In genomic region chr2:238263204-238264071, GRCh38 we compare ENCODE assay signal across 9 cellular contexts. TPM values are rescaled to one million over a fixed set of nuclear protein-coding genes. Genes with fewer than 3 reads are reported as not detected.
DNase-seq lines count a peak whose midpoint lies in the region; ATAC-seq and TF ChIP-seq lines count a peak whose summit lies in the region.
"Had no signal": no experiment of that assay in that cellular context is flagged by ENCODE, and none has a peak within 500 bp of the region (broad histone marks: within the 10 kb centered on the region; RNA-seq: fewer than 3 reads in every experiment).

No MANE protein-coding gene starts in this region.

- H3K4me3 Mint-ChIP-seq in activated naive CD8-positive, alpha-beta T cell treated with anti-CD3 and anti-CD28 coated beads for 36 hours, result no peak overlapping the region

- no peak overlapping the region for H3K4me3 ChIP-seq in upper lobe of right lung
- H3K4me3 ChIP-seq: skin epidermis had no signal

- no peaks in the 10 kb centered on the region for H3K9me3 ChIP-seq in upper lobe of right lung

- H3K4me1 Mint-ChIP-seq in activated naive CD8-positive, alpha-beta T cell treated with anti-CD3 and anti-CD28 coated beads for 36 hours, result peaks cover 5% of the 10 kb centered on the region

- H3K27ac ChIP-seq in upper lobe of right lung, result peak overlapping the region; percentile 51

- peaks cover 25% of the 10 kb centered on the region for H3K36me3 Mint-ChIP-seq in activated naive CD8-positive, alpha-beta T cell treated with anti-CD3 and anti-CD28 coated beads for 36 hours

- DNase-seq in GDM1 (lab: John Stamatoyannopoulos, UW) (peak; percentile 73), M059J (ENCODE audit: low read depth) (peak; percentile 82), glomerular visceral epithelial cell (ENCODE audit: extremely low spot score) (peak; percentile 94), pons (ENCODE audit: low spot score) (peak; percentile 96), upper lobe of right lung (peak; percentile 94)
- peak; percentile 63 for DNase-seq in activated naive CD8-positive, alpha-beta T cell treated with anti-CD3 and anti-CD28 coated beads for 36 hours

- H3K27me3 Mint-ChIP-seq in activated naive CD8-positive, alpha-beta T cell treated with anti-CD3 and anti-CD28 coated beads for 36 hours, result no peaks in the 10 kb centered on the region

- peak; percentile 78 for TF ChIP-seq CTCF in upper lobe of right lung (IDR thresholded peaks at IDR 0.05)

- peaks cover 37% of the 10 kb centered on the region for H3K36me3 ChIP-seq in upper lobe of right lung

- H3K27ac Mint-ChIP-seq in activated naive CD8-positive, alpha-beta T cell treated with anti-CD3 and anti-CD28 coated beads for 36 hours, result peak overlapping the region; percentile 21

- intact Hi-C loops in upper lobe of right lung (cut with DNase I), result no loop called here

- ATAC-seq in SK-N-SH treated with all-trans-retinoic acid at 6 μM for 48 hours, result peak; percentile 96
- ATAC-seq in upper lobe of right lung, result peak; percentile 90
- no peak for ATAC-seq in HG02938 (IDR thresholded peaks at IDR 0.05; ENCODE audit: unreplicated experiment)

- no peaks in the 10 kb centered on the region for H3K27me3 ChIP-seq in upper lobe of right lung

- H3K4me1 ChIP-seq in upper lobe of right lung, result peaks cover 23% of the 10 kb centered on the region

- no peaks in the 10 kb centered on the region for H3K9me3 Mint-ChIP-seq in activated naive CD8-positive, alpha-beta T cell treated with anti-CD3 and anti-CD28 coated beads for 36 hours

TF ChIP-seq in SK-N-SH treated with all-trans-retinoic acid at 6 μM for 48 hours, 23 proteins besides CTCF, POLR2A, EP300 and RAD21:
- no peak for TF ChIP-seq ZFP3 (CRISPR knock-in tag; IDR thresholded peaks at IDR 0.05)
- TF ChIP-seq RARB (CRISPR knock-in tag; IDR thresholded peaks at IDR 0.05), result no peak
- TF ChIP-seq BACH2 (CRISPR knock-in tag; IDR thresholded peaks at IDR 0.05; ENCODE audit: borderline replicate concordance), result no peak
- TF ChIP-seq ZFP30 (CRISPR knock-in tag; IDR thresholded peaks at IDR 0.05), result no peak
- TF ChIP-seq CSDC2 (CRISPR knock-in tag; IDR thresholded peaks at IDR 0.05), result no peak
- TF ChIP-seq OSR1 (CRISPR knock-in tag; IDR thresholded peaks at IDR 0.05), result no peak
- TF ChIP-seq ESRRG (CRISPR knock-in tag; IDR thresholded peaks at IDR 0.05), result no peak
- TF ChIP-seq SNAI2 (CRISPR knock-in tag; IDR thresholded peaks at IDR 0.05), result no peak
- no peak for TF ChIP-seq ISL1 (CRISPR knock-in tag; IDR thresholded peaks at IDR 0.05)
- TF ChIP-seq TSHZ2 (CRISPR knock-in tag; IDR thresholded peaks at IDR 0.05), result no peak
- no peak for TF ChIP-seq PPARA (CRISPR knock-in tag; IDR thresholded peaks at IDR 0.05; ENCODE audit: borderline replicate concordance)
- TF ChIP-seq ZNF70 (CRISPR knock-in tag; IDR thresholded peaks at IDR 0.05), result no peak
- TF ChIP-seq, protein P1, sequence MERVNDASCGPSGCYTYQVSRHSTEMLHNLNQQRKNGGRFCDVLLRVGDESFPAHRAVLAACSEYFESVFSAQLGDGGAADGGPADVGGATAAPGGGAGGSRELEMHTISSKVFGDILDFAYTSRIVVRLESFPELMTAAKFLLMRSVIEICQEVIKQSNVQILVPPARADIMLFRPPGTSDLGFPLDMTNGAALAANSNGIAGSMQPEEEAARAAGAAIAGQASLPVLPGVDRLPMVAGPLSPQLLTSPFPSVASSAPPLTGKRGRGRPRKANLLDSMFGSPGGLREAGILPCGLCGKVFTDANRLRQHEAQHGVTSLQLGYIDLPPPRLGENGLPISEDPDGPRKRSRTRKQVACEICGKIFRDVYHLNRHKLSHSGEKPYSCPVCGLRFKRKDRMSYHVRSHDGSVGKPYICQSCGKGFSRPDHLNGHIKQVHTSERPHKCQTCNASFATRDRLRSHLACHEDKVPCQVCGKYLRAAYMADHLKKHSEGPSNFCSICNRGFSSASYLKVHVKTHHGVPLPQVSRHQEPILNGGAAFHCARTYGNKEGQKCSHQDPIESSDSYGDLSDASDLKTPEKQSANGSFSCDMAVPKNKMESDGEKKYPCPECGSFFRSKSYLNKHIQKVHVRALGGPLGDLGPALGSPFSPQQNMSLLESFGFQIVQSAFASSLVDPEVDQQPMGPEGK (CRISPR knock-in tag; IDR thresholded peaks at IDR 0.05; ENCODE audit: borderline replicate concordance), result no peak
- no peak for TF ChIP-seq ZNF8 (CRISPR knock-in tag; IDR thresholded peaks at IDR 0.05)
- TF ChIP-seq POU6F1 (CRISPR knock-in tag; IDR thresholded peaks at IDR 0.05; ENCODE audit: borderline replicate concordance, low read depth), result no peak
- TF ChIP-seq CREB5 (CRISPR knock-in tag; IDR thresholded peaks at IDR 0.05; ENCODE audit: low read depth), result no peak
- TF ChIP-seq TOX (CRISPR knock-in tag; IDR thresholded peaks at IDR 0.05; ENCODE audit: borderline replicate concordance), result no peak
- no peak for TF ChIP-seq GLIS3 (CRISPR knock-in tag; IDR thresholded peaks at IDR 0.05)
- no peak for TF ChIP-seq ZNF565 (CRISPR knock-in tag; conservative IDR thresholded peaks at IDR 0.05; ENCODE audit: low read depth)

RNA-seq across cellular contexts. Expression of gene HES6, which starts 23.6 kb away (rescaled TPM):
- 1.5 and 5.3 TPM in 2 replicates for total RNA-seq in M059J (2014; rRNA removed; shearing (Covaris generic))
- total RNA-seq in activated naive CD8-positive, alpha-beta T cell treated with anti-CD3 and anti-CD28 coated beads for 36 hours, result 1 to 10 TPM; 3.5 to 4.0 TPM
- total RNA-seq in upper lobe of right lung, result 7.3 TPM

RNA-seq across cellular contexts. Expression of gene PER2, which starts 25.0 kb away (rescaled TPM):
- total RNA-seq in M059J (2014; rRNA removed; shearing (Covaris generic)), result 1.4 and 3.7 TPM in 2 replicates
- total RNA-seq in activated naive CD8-positive, alpha-beta T cell treated with anti-CD3 and anti-CD28 coated beads for 36 hours, result 10 to 100 TPM; 15.3 to 17.5 TPM
- total RNA-seq in upper lobe of right lung, result 22.7 TPM

RNA-seq across cellular contexts. Expression of gene TRAF3IP1, which starts 56.9 kb away (rescaled TPM):
- 3.2 and 12.7 TPM in 2 replicates for total RNA-seq in M059J (2014; rRNA removed; shearing (Covaris generic))
- 10 to 100 TPM in 1 of 2 experiments, 1 to 10 TPM in 1; 8.4 to 11.0 TPM for total RNA-seq in activated naive CD8-positive, alpha-beta T cell treated with anti-CD3 and anti-CD28 coated beads for 36 hours
- 20.8 TPM for total RNA-seq in upper lobe of right lung

RNA-seq across cellular contexts. Expression of gene ILKAP, which starts 59.9 kb away (rescaled TPM):
- 8.8 and 19.5 TPM in 2 replicates for total RNA-seq in M059J (2014; rRNA removed; shearing (Covaris generic))
- total RNA-seq in activated naive CD8-positive, alpha-beta T cell treated with anti-CD3 and anti-CD28 coated beads for 36 hours, result 10 to 100 TPM; 52.9 to 54.7 TPM
- 47.2 TPM for total RNA-seq in upper lobe of right lung
